20 cellular contexts compared by ENCODE assay signal in the genomic region with DNA sequence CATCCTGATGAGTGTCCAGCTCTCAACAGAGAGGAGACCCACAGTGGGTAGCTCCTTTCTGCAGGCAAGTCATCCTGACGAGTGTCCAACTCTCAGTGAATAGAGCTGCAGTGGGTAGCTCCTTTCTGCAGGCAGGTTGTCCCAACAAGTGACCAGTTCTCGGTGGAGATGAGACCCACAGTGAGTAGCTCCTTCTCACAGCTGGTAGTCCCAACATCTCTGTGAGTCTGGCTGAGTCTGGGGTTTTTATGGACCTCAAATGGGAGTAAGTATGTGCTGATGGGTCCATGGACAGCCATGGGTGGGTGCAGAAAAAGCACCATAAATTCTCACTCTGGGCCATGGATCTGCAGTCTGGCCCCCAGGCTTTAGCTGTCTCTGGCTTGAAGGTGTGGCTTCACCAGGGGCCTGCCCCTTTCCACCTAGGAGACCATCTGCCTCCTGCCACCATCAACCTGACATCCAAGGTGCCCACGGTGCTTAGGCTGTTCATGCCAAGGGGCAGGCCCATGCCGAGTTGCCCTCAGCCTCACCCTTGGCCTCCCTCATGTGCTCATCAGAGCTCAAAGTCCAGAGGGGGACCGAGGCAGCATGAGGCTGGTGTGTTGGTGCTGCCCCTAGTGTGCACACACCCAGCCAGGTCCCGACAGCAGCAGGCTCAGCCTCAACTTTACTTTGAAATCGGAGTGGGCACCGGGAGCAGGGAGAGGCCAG.
"Had no signal": no experiment of that assay in that cellular context is flagged by ENCODE, and none has a peak within 500 bp of the region (broad histone marks: within the 10 kb centered on the region; RNA-seq: fewer than 3 reads in every experiment).

No MANE protein-coding gene starts in this region.

- DNase-seq: activated CD4-positive, alpha-beta T cell treated with anti-CD3 and anti-CD28 coated beads, Interleukin-2, amount 10 ng/mL, durations not matched to agents 7 days and 5 days; activated CD4-positive, CD25-positive, alpha-beta regulatory T cell treated with anti-CD3 and anti-CD28 coated beads, Interleukin-2, amount 50 U/mL, for 72 hours; activated CD8-positive, alpha-beta memory T cell treated with anti-CD3 and anti-CD28 coated beads, Interleukin-2, amount 50 U/mL, for 4 hours; activated naive CD4-positive, alpha-beta T cell treated with Interleukin-2 at 50 U/mL for 16 hours; activated naive CD8-positive, alpha-beta T cell treated with anti-CD3 and anti-CD28 coated beads for 36 hours; activated T-cell treated with anti-CD3 and anti-CD28 coated beads, Interleukin-2, amount 50 U/mL, for 24 hours; central memory CD4-positive, alpha-beta T cell; dermis blood vessel endothelial cell; effector CD8-positive, alpha-beta T cell; glutamatergic neuron; immature natural killer cell; left ventricle myocardium inferior; naive thymus-derived CD8-positive, alpha-beta T cell; stimulated activated CD4-positive, alpha-beta T cell treated with anti-CD3 and anti-CD28 coated beads, Interleukin-4, amount 100 ng/mL, for 1 hour; stimulated activated naive CD8-positive, alpha-beta T cell treated with anti-CD3 and anti-CD28 coated beads, Interleukin-15, amount 100 ng/mL, for 72 hours; tibial artery had no signal

- H3K36me3 ChIP-seq: neural progenitor cell, prostate gland had no signal

- H3K27me3 ChIP-seq: esophagus muscularis mucosa, hepatocyte, neural progenitor cell, tibial artery had no signal

- H3K4me3 ChIP-seq: esophagus muscularis mucosa, hepatocyte, left ventricle myocardium inferior, neural progenitor cell, prostate gland, tibial artery had no signal
